1 cellular context compared by ENCODE assay signal in genomic region chr11:66268953-66269906, GRCh38.
A peak's percentile ranks its signal among the peaks of the same experiment; 100 is the strongest.
TF ChIP-seq lines count a peak whose summit lies in the region.

No MANE protein-coding gene starts in this region.

TF ChIP-seq in HepG2, 621 proteins besides CTCF, POLR2A, EP300 and RAD21 (continued from another document and continues in another):
- TF ChIP-seq SNAPC4 (CRISPR knock-in tag; IDR thresholded peaks at IDR 0.05) (peak; percentile 49; the same call in 1 of the 2 replicates), SNAPC2 (CRISPR knock-in tag; IDR thresholded peaks at IDR 0.05) (no peak), EEA1 (CRISPR knock-in tag; IDR thresholded peaks at IDR 0.05; ENCODE audit: borderline replicate concordance) (no peak), ZNF17 (CRISPR knock-in tag; IDR thresholded peaks at IDR 0.05) (no peak), MXI1 (IDR thresholded peaks at IDR 0.05; ENCODE audit: borderline replicate concordance, low read depth, low read length) (no peak), ZNF468 (CRISPR knock-in tag; IDR thresholded peaks at IDR 0.05) (no peak), CHD4 (IDR thresholded peaks at IDR 0.05; ENCODE audit: borderline replicate concordance, low read length) (0 out of 2 replicates have a peak, but pooled peaks have one; percentile 50), UBTF (CRISPR knock-in tag; IDR thresholded peaks at IDR 0.05) (0 out of 2 replicates have a peak, but pooled peaks have one; percentile 20), GTF2F1 (IDR thresholded peaks at IDR 0.05; ENCODE audit: low read length) (no peak), ZNF841 (CRISPR knock-in tag; IDR thresholded peaks at IDR 0.05; ENCODE audit: borderline replicate concordance) (no peak), NR0B2 (CRISPR knock-in tag; IDR thresholded peaks at IDR 0.05) (peak; percentile 17; the same call in 1 of the 2 replicates), ZNF263 (CRISPR knock-in tag; IDR thresholded peaks at IDR 0.05) (peak; percentile 22; the same call in 1 of the 2 replicates), IRX3 (CRISPR knock-in tag; IDR thresholded peaks at IDR 0.05; ENCODE audit: borderline replicate concordance, low read depth) (no peak), ZNF275 (CRISPR knock-in tag; IDR thresholded peaks at IDR 0.05; ENCODE audit: borderline replicate concordance) (0 out of 2 replicates have a peak, but pooled peaks have one; percentile 10), ZSCAN12 (CRISPR knock-in tag; IDR thresholded peaks at IDR 0.05) (no peak), NR3C1 (CRISPR knock-in tag; IDR thresholded peaks at IDR 0.05) (no peak), IRF9 (CRISPR knock-in tag; IDR thresholded peaks at IDR 0.05; ENCODE audit: borderline replicate concordance) (no peak), SP2 (CRISPR knock-in tag; IDR thresholded peaks at IDR 0.05) (no peak), KDM4B (CRISPR knock-in tag; IDR thresholded peaks at IDR 0.05) (no peak), RFX3 (CRISPR knock-in tag; IDR thresholded peaks at IDR 0.05) (no peak), POLR2AphosphoS2 (IDR thresholded peaks at IDR 0.05; ENCODE audit: low read depth, low read length) (no peak), IKZF5 (CRISPR knock-in tag; IDR thresholded peaks at IDR 0.05) (no peak), PRDM15 (CRISPR knock-in tag; IDR thresholded peaks at IDR 0.05) (peak; percentile 36; the same call in 1 of the 2 replicates), MAFK (conservative IDR thresholded peaks at IDR 0.05 in 1 of 2, IDR thresholded peaks at IDR 0.05 in 1 of 2; ENCODE audit: low read length in 2 of 2) (no peak), ZKSCAN5 (CRISPR knock-in tag; IDR thresholded peaks at IDR 0.05) (no peak), ZNF280B (CRISPR knock-in tag; IDR thresholded peaks at IDR 0.05; ENCODE audit: borderline replicate concordance) (peak; percentile 40; the same call in 1 of the 2 replicates), MIER2 (CRISPR knock-in tag; IDR thresholded peaks at IDR 0.05) (no peak), CSRNP1 (CRISPR knock-in tag; IDR thresholded peaks at IDR 0.05) (no peak), PHF20 (CRISPR knock-in tag; IDR thresholded peaks at IDR 0.05) (peak; percentile 58; the same call in 1 of the 2 replicates), RFXAP (CRISPR knock-in tag; IDR thresholded peaks at IDR 0.05; ENCODE audit: borderline replicate concordance) (0 out of 2 replicates have a peak, but pooled peaks have one; percentile 50), ZNF33A (CRISPR knock-in tag; IDR thresholded peaks at IDR 0.05; ENCODE audit: borderline replicate concordance) (no peak), PCBP2 (optimal IDR thresholded peaks at IDR 0.05; ENCODE audit: low read depth, low read length, poor library complexity, severe bottlenecking) (no peak), NR2F2 (IDR thresholded peaks at IDR 0.05; ENCODE audit: borderline replicate concordance, low read depth) (no peak), E2F1 (CRISPR knock-in tag; IDR thresholded peaks at IDR 0.05) (0 out of 2 replicates have a peak, but pooled peaks have one; percentile 25), FOXA3 (CRISPR knock-in tag; IDR thresholded peaks at IDR 0.05) (no peak), ZNF580 (CRISPR knock-in tag; IDR thresholded peaks at IDR 0.05; ENCODE audit: borderline replicate concordance, low read depth) (no peak), ZNF496 (CRISPR knock-in tag; IDR thresholded peaks at IDR 0.05; ENCODE audit: insufficient replicate concordance) (no peak)
